11 cellular contexts compared by ENCODE assay signal in the genomic region with DNA sequence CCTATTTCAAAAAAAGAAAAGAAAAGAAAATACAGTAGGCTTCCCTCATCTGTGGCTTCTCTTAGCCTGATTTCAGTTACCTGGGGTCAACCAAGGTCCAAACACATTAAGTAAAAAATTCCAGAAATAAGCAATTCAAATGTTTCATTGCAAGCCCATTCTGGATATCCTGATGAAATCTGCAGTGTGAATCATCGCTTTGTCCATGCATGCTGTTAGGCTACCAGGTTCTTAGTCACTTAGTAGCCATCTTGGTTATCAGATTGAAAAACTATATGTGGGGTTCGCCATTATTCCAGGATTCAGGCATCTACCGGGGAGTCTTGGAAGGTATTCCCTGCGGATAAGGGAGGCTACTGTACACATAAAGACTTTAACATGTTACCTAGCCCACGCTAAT. TPM values are rescaled to one million over a fixed set of nuclear protein-coding genes. Genes with fewer than 3 reads are reported as not detected.
A peak's percentile ranks its signal among the peaks of the same experiment; 100 is the strongest.
DNase-seq lines count a peak whose midpoint lies in the region; ATAC-seq and TF ChIP-seq lines count a peak whose summit lies in the region.
"Had no signal": no experiment of that assay in that cellular context is flagged by ENCODE, and none has a peak within 500 bp of the region (broad histone marks: within the 10 kb centered on the region; RNA-seq: fewer than 3 reads in every experiment).

No MANE protein-coding gene starts in this region.

- H3K27ac Mint-ChIP-seq in naive thymus-derived CD8-positive, alpha-beta T cell: peak overlapping the region in 8 of 10 donors; percentile 40 to 97 (median 94)

- TF ChIP-seq POLR2A in HCT116 (IDR thresholded peaks at IDR 0.05; ENCODE audit: borderline replicate concordance, extremely low read depth, insufficient read depth, insufficient read length) (no peak), transverse colon (IDR thresholded peaks at IDR 0.05) (no peak)

- RAD21 ChIA-PET in HCT116 (lab: Charles Lee; ENCODE audit: low non-redundant PET in 1 of 2, low total read pairs in 2 of 2, uncharacterized antibody in 2 of 2, unreplicated experiment in 2 of 2): no interaction called here

- no peaks in the 10 kb centered on the region for H3K9me3 Mint-ChIP-seq in naive thymus-derived CD8-positive, alpha-beta T cell
- H3K9me3 Mint-ChIP-seq: T-helper 1 cell treated with Interleukin-12 subunit alpha and Interleukin-12 subunit beta and Interleukin-4 antibody, amounts not matched to agents 30 μg/mL and 1 μg/mL, for 36 hours had no signal

- peak overlapping the region; percentile 6 for H2AFZ ChIP-seq in HCT116 (ENCODE audit: low read depth, low read length, poor library complexity, severe bottlenecking)

- DNase-seq in CD1c-positive myeloid dendritic cell (ENCODE audit: extremely low spot score) (peak; percentile 4), HCT116 (ENCODE audit: low read depth, low spot score) (no peak), amniotic epithelial cell (ENCODE audit: low read depth) (peak; percentile 64), NCI-H774 (lab: John Stamatoyannopoulos, UW) (no peak), transverse colon (no peak), NOMO-1 treated with dmso at 0.1 percent for 144 hours (lab: John Stamatoyannopoulos, UW; ENCODE audit: unreplicated experiment) (no peak)
- no peak for DNase-seq in naive thymus-derived CD8-positive, alpha-beta T cell
- no peak for DNase-seq in effector CD8-positive, alpha-beta T cell (lab: John Stamatoyannopoulos, UW)
- DNase-seq: effector memory CD4-positive, alpha-beta T cell; NCI-H748 treated with DMSO at 0.1 percent for 48 hours had no signal

- H3K27me3 Mint-ChIP-seq in naive thymus-derived CD8-positive, alpha-beta T cell: peaks cover 0 to 3% (median 0%) of the 10 kb centered on the region in 5 donors

- peak overlapping the region; percentile 74; the same call in 1 of the 2 replicates for H3K4me2 ChIP-seq in HCT116 (ENCODE audit: low read length)

- POLR2A ChIA-PET in HCT116 (lab: Charles Lee): no interaction called here
- POLR2A ChIA-PET in naive thymus-derived CD8-positive, alpha-beta T cell (lab: Charles Lee): no interaction called here

- H4K20me1 ChIP-seq in HCT116 (ENCODE audit: insufficient read depth): no peaks in the 10 kb centered on the region

- WGBS in transverse colon (ENCODE audit: low coverage in 1 of 2), 2 donors: 97% methylated on average over 5 of the region's 5 CpGs

- ATAC-seq in HCT116: no peak
- ATAC-seq in naive thymus-derived CD8-positive, alpha-beta T cell: no peak

- H3K9ac ChIP-seq in HCT116 (ENCODE audit: low read length): no peak overlapping the region

- CTCF ChIA-PET in HCT116 (lab: Charles Lee): no interaction called here

- H3K4me3 Mint-ChIP-seq in naive thymus-derived CD8-positive, alpha-beta T cell: peak overlapping the region; percentile 15 to 99 (median 93)

- H3K36me3 Mint-ChIP-seq in naive thymus-derived CD8-positive, alpha-beta T cell: no peaks in the 10 kb centered on the region

- no peaks in the 10 kb centered on the region for H3K9me2 ChIP-seq in HCT116 (ENCODE audit: insufficient read depth)

- H3K27ac ChIP-seq in HCT116 (ENCODE audit: low read depth, low read length) (no peak overlapping the region), transverse colon (no peak overlapping the region)

- in situ Hi-C loops in transverse colon (cut with MboI; ENCODE audit: low pct_ligation_motif_present in 1 of 4, low pct_unique_long_range_greater_than_20kb in 1 of 4, low sequenced_read_pairs in 3 of 4): no loop called here

- H3K4me1 ChIP-seq in HCT116 (ENCODE audit: control insufficient read depth in 1 of 2, insufficient read depth in 2 of 2, low read length in 2 of 2) (peaks cover 6 to 15% of the 10 kb centered on the region in 2 experiments), transverse colon (peaks cover 12 to 32% (median 17%) of the 10 kb centered on the region in 4 donors)

- BruUV-seq in HCT116 (replicated peaks; lab: Mats Ljungman, UMichigan): no TSS peak

- peaks cover 39% of the 10 kb centered on the region for H3K79me2 ChIP-seq in HCT116 (ENCODE audit: insufficient read depth, low read length)

- TF ChIP-seq RAD21 in HCT116 (IDR thresholded peaks at IDR 0.05; ENCODE audit: low read depth): no peak

- no peaks in the 10 kb centered on the region for H3K36me3 ChIP-seq in HCT116 (ENCODE audit: control insufficient read depth in 1 of 2, insufficient read depth in 2 of 2, low read length in 2 of 2)
- H3K36me3 ChIP-seq in transverse colon: no peaks in the 10 kb centered on the region

- H3K9me3 ChIP-seq in HCT116 (ENCODE audit: control insufficient read depth in 1 of 2, insufficient read depth in 1 of 2, low read depth in 1 of 2, low read length in 2 of 2) (no peaks in the 10 kb centered on the region), transverse colon (no peaks in the 10 kb centered on the region)

- intact Hi-C loops in HCT116 (cut with micrococcal nuclease): loop anchor here (2.0 kb wide), 1 partner anchor 82 kb away; no protein-coding TSS in a partner anchor
- intact Hi-C loops in transverse colon (cut with DNase I; ENCODE audit: low total_unique reads): no loop called here

- H3K27me3 ChIP-seq in HCT116 (ENCODE audit: insufficient read depth, low read length): no peaks in the 10 kb centered on the region
- H3K27me3 ChIP-seq in transverse colon: no peaks in the 10 kb centered on the region

- no peak for TF ChIP-seq EP300 in transverse colon (IDR thresholded peaks at IDR 0.05; ENCODE audit: low read depth)

- TF ChIP-seq CTCF in HCT116 (IDR thresholded peaks at IDR 0.05 in 2 of 3, conservative IDR thresholded peaks at IDR 0.05 in 1 of 3; ENCODE audit: borderline replicate concordance in 1 of 3, insufficient read depth in 1 of 3, low read depth in 2 of 3, low read length in 2 of 3) (no peak), transverse colon (IDR thresholded peaks at IDR 0.05) (no peak)

- no peak overlapping the region for H3K4me3 ChIP-seq in HCT116 (replicated peaks in 1 of 2; ENCODE audit: low read depth in 1 of 2, low read length in 2 of 2)
- H3K4me3 ChIP-seq in transverse colon: no peak overlapping the region

- H3K4me1 Mint-ChIP-seq in naive thymus-derived CD8-positive, alpha-beta T cell: peaks cover 2 to 43% (median 35%) of the 10 kb centered on the region in 4 donors

TF ChIP-seq in HCT116, 20 proteins besides CTCF, POLR2A, EP300 and RAD21:
- TF ChIP-seq CEBPB (IDR thresholded peaks at IDR 0.05; ENCODE audit: low read depth) (no peak), EZH2 (IDR thresholded peaks at IDR 0.05) (no peak), POLR2AphosphoS5 (IDR thresholded peaks at IDR 0.05; ENCODE audit: low read depth, low read length) (no peak), SRF (IDR thresholded peaks at IDR 0.05; ENCODE audit: low read depth) (no peak), YY1 (IDR thresholded peaks at IDR 0.05; ENCODE audit: extremely low read depth, insufficient replicate concordance, low read depth, low read length) (no peak), SIN3A (IDR thresholded peaks at IDR 0.05; ENCODE audit: low read depth) (no peak), ELF1 (IDR thresholded peaks at IDR 0.05; ENCODE audit: borderline replicate concordance, low read depth) (no peak), ATF3 (IDR thresholded peaks at IDR 0.05) (no peak), EZH2phosphoT487 (IDR thresholded peaks at IDR 0.05; ENCODE audit: borderline replicate concordance) (no peak), ZBTB33 (IDR thresholded peaks at IDR 0.05; ENCODE audit: extremely low read depth, insufficient replicate concordance, low read length) (no peak), FOSL1 (IDR thresholded peaks at IDR 0.05; ENCODE audit: low read depth) (no peak)

RNA-seq across cellular contexts. Expression of gene FAM204A, which starts 1.0 kb away (rescaled TPM):
- total RNA-seq in HCT116 (2021; ENCODE audit: unreplicated experiment): 79.5 TPM
- 25.4 and 33.6 TPM in 2 replicates for polyA plus RNA-seq in HCT116 (2012)
- total RNA-seq in naive thymus-derived CD8-positive, alpha-beta T cell: 10 to 100 TPM; 63.8 to 64.0 TPM
- 100 to 1,000 TPM in 2 of 3 donors, 10 to 100 TPM in 1; 86.4 to 152 (median 123) TPM for polyA plus RNA-seq in naive thymus-derived CD8-positive, alpha-beta T cell
- total RNA-seq in transverse colon: 10 to 100 TPM; 16.8 to 35.2 (median 25.4) TPM

Comparison
In these comparisons a context has a peak if more than half of its experiments do, and no peak if none do; other contexts are left out.
1. DNase-seq: peak in CD1c-positive myeloid dendritic cell (single experiment) and amniotic epithelial cell (single experiment); none in HCT116 (single experiment), naive thymus-derived CD8-positive, alpha-beta T cell (0 of 10), effector CD8-positive, alpha-beta T cell (single experiment), NCI-H774 (single experiment), transverse colon (single experiment) and NOMO-1 treated with dmso at 0.1 percent for 144 hours (single experiment).